ENCODE assay signal across 32 cellular contexts in genomic region chr17:47929218-47930000, GRCh38. TPM values are rescaled to one million over a fixed set of nuclear protein-coding genes. Genes with fewer than 3 reads are reported as not detected.
DNase-seq lines count a peak whose midpoint lies in the region; ATAC-seq, FAIRE-seq and TF ChIP-seq lines count a peak whose summit lies in the region.
"Had no signal": no experiment of that assay in that cellular context is flagged by ENCODE, and none has a peak within 500 bp of the region (broad histone marks: within the 10 kb centered on the region; RNA-seq: fewer than 3 reads in every experiment).

No MANE protein-coding gene starts in this region.

- TF ChIP-seq POLR2A in HepG2 (IDR thresholded peaks at IDR 0.05; ENCODE audit: insufficient read depth in 1 of 2, low read depth in 2 of 2, low read length in 2 of 2), result no peak
- TF ChIP-seq POLR2A in right lobe of liver (IDR thresholded peaks at IDR 0.05), result no peak
- no peak for TF ChIP-seq POLR2A in testis (IDR thresholded peaks at IDR 0.05)
- TF ChIP-seq POLR2A in Peyer's patch (IDR thresholded peaks at IDR 0.05), result no peak

- H3K9ac ChIP-seq in HepG2 (ENCODE audit: insufficient read depth, low read depth, low read length), result no peak overlapping the region

- BruUV-seq in HepG2 (replicated peaks; lab: Mats Ljungman, UMichigan), result no TSS peak

- no peak overlapping the region for H2AFZ ChIP-seq in HepG2 (ENCODE audit: low read length)

- peaks cover 7% of the 10 kb centered on the region for H3K27me3 Mint-ChIP-seq in glutamatergic neuron (ENCODE audit: unreplicated experiment)
- no peaks in the 10 kb centered on the region for H3K27me3 Mint-ChIP-seq in neural crest cell (ENCODE audit: low read depth)
- H3K27me3 Mint-ChIP-seq: CD4-positive, CD25-positive, alpha-beta regulatory T cell; stimulated activated naive CD8-positive, alpha-beta T cell treated with anti-CD3 and anti-CD28 coated beads, Interleukin-15, amount 100 ng/mL, for 72 hours had no signal

- peak overlapping the region; percentile 18 for H3K27ac Mint-ChIP-seq in glutamatergic neuron (ENCODE audit: unreplicated experiment)
- H3K27ac Mint-ChIP-seq in neural crest cell (ENCODE audit: unreplicated experiment), result peak overlapping the region; percentile 46
- H3K27ac Mint-ChIP-seq: activated CD8-positive, alpha-beta T cell treated with anti-CD3 and anti-CD28 coated beads, Interleukin-2, amount 10 ng/mL, durations not matched to agents 7 days and 5 days; activated T-helper 2 cell treated with anti-CD3 and anti-CD28 coated beads, Interferon-gamma antibody, Interleukin-2, Interleukin-4, amounts not matched to agents 10 μg/mL and 5 μg/mL and 100 μg/mL, durations not matched to agents 14 hours and 24 hours and 36 hours; nephron had no signal

- H3K79me2 ChIP-seq in HepG2 (ENCODE audit: insufficient read depth, low read length), result no peaks in the 10 kb centered on the region

- in situ Hi-C loops in HepG2 (cut with HindIII; ENCODE audit: extremely low pct_ligation_motif_present, low pct_unique_long_range_greater_than_20kb), result no loop called here

- H3K4me1 ChIP-seq in HepG2 (ENCODE audit: insufficient read depth, low read length) (peaks cover 36% of the 10 kb centered on the region), right lobe of liver (peaks cover 0 to 17% (median 0%) of the 10 kb centered on the region in 4 donors), testis (peaks cover 8% of the 10 kb centered on the region), Peyer's patch (no peaks in the 10 kb centered on the region)
- H3K4me1 ChIP-seq: pancreas, transverse colon had no signal

- no peak overlapping the region for H3K4me2 ChIP-seq in HepG2 (ENCODE audit: low read depth, low read length)
- H3K4me2 ChIP-seq: A549 had no signal

- H3K4me3 Mint-ChIP-seq in glutamatergic neuron (ENCODE audit: unreplicated experiment) (no peak overlapping the region), neural crest cell (no peak overlapping the region)
- H3K4me3 Mint-ChIP-seq: activated CD8-positive, alpha-beta T cell treated with anti-CD3 and anti-CD28 coated beads, Interleukin-2, amount 10 ng/mL, durations not matched to agents 7 days and 5 days; CD4-positive, CD25-positive, alpha-beta regulatory T cell; nephron; stimulated activated naive CD8-positive, alpha-beta T cell treated with anti-CD3 and anti-CD28 coated beads, Interleukin-15, amount 100 ng/mL, for 72 hours had no signal

- CTCF ChIA-PET in HepG2 (lab: Yijun Ruan, JAX; ENCODE audit: low intra/inter-chr PET ratio, low total read pairs), result no interaction called here

- no peaks in the 10 kb centered on the region for H3K9me3 ChIP-seq in HepG2 (ENCODE audit: low read length)
- no peaks in the 10 kb centered on the region for H3K9me3 ChIP-seq in right lobe of liver
- no peaks in the 10 kb centered on the region for H3K9me3 ChIP-seq in testis
- no peaks in the 10 kb centered on the region for H3K9me3 ChIP-seq in Peyer's patch
- H3K9me3 ChIP-seq: A549, MG63, pancreas, transverse colon had no signal

- H3K36me3 Mint-ChIP-seq in glutamatergic neuron (ENCODE audit: unreplicated experiment) (peaks cover 5% of the 10 kb centered on the region), neural crest cell (ENCODE audit: low read depth) (peaks cover 12% of the 10 kb centered on the region)

- TF ChIP-seq EP300 in HepG2 (IDR thresholded peaks at IDR 0.05; ENCODE audit: low read depth in 2 of 2, low read length in 2 of 2) (no peak), HepG2 (CRISPR knock-in tag; IDR thresholded peaks at IDR 0.05; ENCODE audit: borderline replicate concordance) (no peak)

- TF ChIP-seq RAD21 in HepG2 (CRISPR knock-in tag; IDR thresholded peaks at IDR 0.05), result no peak

- H3K4me1 Mint-ChIP-seq in glutamatergic neuron (ENCODE audit: low read depth, unreplicated experiment) (peaks cover 13% of the 10 kb centered on the region), neural crest cell (peaks cover 13% of the 10 kb centered on the region)
- H3K4me1 Mint-ChIP-seq: nephron; stimulated activated naive CD8-positive, alpha-beta T cell treated with anti-CD3 and anti-CD28 coated beads, Interleukin-15, amount 100 ng/mL, for 72 hours had no signal

- no peaks in the 10 kb centered on the region for H4K20me1 ChIP-seq in HepG2 (ENCODE audit: insufficient read depth, low read length)

- ATAC-seq in HepG2 (no peak), right lobe of liver (no peak)
- ATAC-seq: activated CD8-positive, alpha-beta T cell treated with anti-CD3 and anti-CD28 coated beads, Interleukin-2, amount 10 ng/mL, durations not matched to agents 7 days and 5 days; stimulated activated naive CD8-positive, alpha-beta T cell treated with anti-CD3 and anti-CD28 coated beads, Interleukin-15, amount 100 ng/mL, for 72 hours had no signal

- 91% methylated on average over 10 of the region's 10 CpGs for WGBS in HepG2 (ENCODE audit: low lambda C conversion rate)
- 83% methylated on average over 4 of the region's 10 CpGs for WGBS in right lobe of liver (ENCODE audit: insufficient coverage, low coverage, low lambda C conversion rate, missing lambda C conversion rate)
- 43 to 51% methylated on average over 10 of the region's 10 CpGs for WGBS in testis, 2 donors

- H3K9me3 Mint-ChIP-seq in glutamatergic neuron (ENCODE audit: unreplicated experiment) (peaks cover 1% of the 10 kb centered on the region), neural crest cell (no peaks in the 10 kb centered on the region)
- H3K9me3 Mint-ChIP-seq: activated T-helper 2 cell treated with anti-CD3 and anti-CD28 coated beads, Interferon-gamma antibody, Interleukin-2, Interleukin-4, amounts not matched to agents 10 μg/mL and 5 μg/mL and 100 μg/mL, durations not matched to agents 14 hours and 24 hours and 36 hours; CD4-positive, CD25-positive, alpha-beta regulatory T cell; nephron; stimulated activated naive CD8-positive, alpha-beta T cell treated with anti-CD3 and anti-CD28 coated beads, Interleukin-15, amount 100 ng/mL, for 72 hours had no signal

- H3K4me3 ChIP-seq in HepG2 (replicated peaks in 1 of 3; ENCODE audit: insufficient read depth in 1 of 3, low read depth in 2 of 3, low read length in 3 of 3) (no peak overlapping the region), right lobe of liver (no peak overlapping the region), testis (no peak overlapping the region), Peyer's patch (no peak overlapping the region)
- H3K4me3 ChIP-seq: A549, MG63, pancreas, transverse colon had no signal

- peaks cover 7 to 16% of the 10 kb centered on the region in 2 experiments; a peak in 4 of 5 replicates for H3K36me3 ChIP-seq in HepG2 (replicated peaks in 1 of 2; ENCODE audit: control insufficient read depth in 1 of 2, insufficient read depth in 2 of 2, low read length in 2 of 2)
- H3K36me3 ChIP-seq in right lobe of liver, result peaks cover 0 to 14% (median 4%) of the 10 kb centered on the region in 4 donors
- no peaks in the 10 kb centered on the region for H3K36me3 ChIP-seq in testis (ENCODE audit: low read depth, missing control alignments)
- H3K36me3 ChIP-seq in Peyer's patch, result peaks cover 0 to 60% (median 0%) of the 10 kb centered on the region in 3 donors
- H3K36me3 ChIP-seq: brain microvascular endothelial cell had no signal

- intact Hi-C loops in HepG2 (cut with micrococcal nuclease; ENCODE audit: unreplicated experiment) (no loop called here), right lobe of liver (cut with DNase I) (no loop called here), testis (cut with DNase I; ENCODE audit: low total_unique reads) (no loop called here)

- TF ChIP-seq CTCF in HepG2 (CRISPR knock-in tag; IDR thresholded peaks at IDR 0.05) (no peak), right lobe of liver (IDR thresholded peaks at IDR 0.05) (no peak), glutamatergic neuron (IDR thresholded peaks at IDR 0.05; ENCODE audit: partially characterized antibody, unreplicated experiment) (no peak), neural crest cell (conservative IDR thresholded peaks at IDR 0.05) (no peak), testis (IDR thresholded peaks at IDR 0.05) (no peak), Peyer's patch (IDR thresholded peaks at IDR 0.05) (no peak)

- no peak for DNase-seq in HepG2 (ENCODE audit: low spot score)
- no peak for DNase-seq in right lobe of liver
- no peak for DNase-seq in glutamatergic neuron
- DNase-seq in neural crest cell (ENCODE audit: low read depth, low spot score), result no peak
- DNase-seq in testis, result peak; percentile 46
- no peak for DNase-seq in Peyer's patch
- DNase-seq in NCI-H1092 (lab: John Stamatoyannopoulos, UW), result no peak
- DNase-seq in COLO668 (lab: John Stamatoyannopoulos, UW; ENCODE audit: unreplicated experiment), result no peak
- DNase-seq: activated CD4-positive, alpha-beta T cell treated with anti-CD3 and anti-CD28 coated beads for 4 hours; activated CD8-positive, alpha-beta T cell treated with anti-CD3 and anti-CD28 coated beads, Interleukin-2, amount 10 ng/mL, durations not matched to agents 7 days and 5 days; activated naive CD4-positive, alpha-beta T cell treated with anti-CD3 and anti-CD28 coated beads, Interleukin-2, amount 50 U/mL, for 16 hours; brain microvascular endothelial cell; CD4-positive, CD25-positive, alpha-beta regulatory T cell; effector CD4-positive, alpha-beta T cell; H7; KG1; mammary epithelial cell; MG63; NCI-H1105 treated with DMSO at 0.1 percent for 48 hours; NCI-H1930; NCI-H524; NK-92 treated with Interleukin-12 subunit alpha and Interleukin-12 subunit beta, amount 100 ng/mL, for 24 hours; pancreas; retina; SHP77; stimulated activated CD4-positive, alpha-beta T cell treated with anti-CD3 and anti-CD28 coated beads, Interleukin-12 subunit alpha, Interleukin-12 subunit beta, amount 100 ng/mL, for 4 hours; stimulated activated CD4-positive, alpha-beta T cell treated with anti-CD3 and anti-CD28 coated beads, Interleukin-2, amount 100 ng/mL, for 48 hours; stimulated activated naive CD8-positive, alpha-beta T cell treated with anti-CD3 and anti-CD28 coated beads, Interleukin-15, amount 100 ng/mL, for 72 hours; transverse colon had no signal

- H3K27me3 ChIP-seq in HepG2 (ENCODE audit: control insufficient read depth in 1 of 2, insufficient read depth in 2 of 2, low read length in 2 of 2), result no peaks in the 10 kb centered on the region
- H3K27me3 ChIP-seq in right lobe of liver, result no peaks in the 10 kb centered on the region
- no peaks in the 10 kb centered on the region for H3K27me3 ChIP-seq in testis
- no peaks in the 10 kb centered on the region for H3K27me3 ChIP-seq in Peyer's patch
- H3K27me3 ChIP-seq: brain microvascular endothelial cell, MG63, pancreas, transverse colon had no signal

- FAIRE-seq in HepG2 (lab: Jason Lieb, UNC), result no peak
- FAIRE-seq: A549, pancreas had no signal

- POLR2A ChIA-PET in HepG2 (lab: Yijun Ruan, JAX), result interaction anchor here (1.1 to 2.6 kb wide), 4 partner anchors 12 to 41 kb away, joined by 3 to 17 read pairs (median 8); partner anchors contain the start of genes CDK5RAP3 and PNPO

- H3K27ac ChIP-seq in HepG2 (ENCODE audit: extremely low read length, insufficient read depth, low read length) (no peak overlapping the region), right lobe of liver (no peak overlapping the region), testis (no peak overlapping the region), Peyer's patch (no peak overlapping the region)
- H3K27ac ChIP-seq: brain microvascular endothelial cell, pancreas had no signal

RNA-seq across cellular contexts. Expression of gene PNPO, which starts 12.0 kb away (rescaled TPM):
- total RNA-seq in HepG2 (2016; rRNA removed; fragmentation: Illumina TruSeq; extraction: Trizol) (63.3 and 110 TPM in 2 replicates), right lobe of liver (100 to 1,000 TPM in 5 of 6 experiments, 10 to 100 TPM in 1; 85.0 to 151 (median 124) TPM), glutamatergic neuron (ENCODE audit: unreplicated experiment) (6.0 TPM), neural crest cell (7.1 and 7.5 TPM in 2 replicates), testis (10 to 100 TPM; 37.5 to 41.7 TPM), Peyer's patch (100 to 1,000 TPM in 1 of 4 donors, 10 to 100 TPM in 3; 23.9 to 103 (median 64.6) TPM)
- total RNA-seq in HepG2 (2016; cell fraction: cytosol; rRNA removed; fragmentation: Illumina TruSeq; extraction: Trizol; ENCODE audit: low read depth), result 8.6 and 9.4 TPM in 2 replicates
- 66.0 and 103 TPM in 2 replicates for total RNA-seq in HepG2 (2016; cell fraction: insoluble cytoplasmic fraction; rRNA removed; fragmentation: Illumina TruSeq; extraction: Trizol)
- 30.0 and 31.1 TPM in 2 replicates for total RNA-seq in HepG2 (2016; cell fraction: membrane; rRNA removed; fragmentation: Illumina TruSeq; extraction: Trizol)
- 31.0 and 31.3 TPM in 2 replicates for total RNA-seq in HepG2 (2016; cell fraction: nucleus; rRNA removed; fragmentation: Illumina TruSeq; extraction: Trizol)
- polyA plus RNA-seq in HepG2 (2011; rRNA removed) (47.9 and 48.1 TPM in 2 replicates), testis (ENCODE audit: insufficient read depth, low read depth, low replicate concordance) (21.3 TPM)
- polyA plus RNA-seq in HepG2 (2011; cell fraction: cytosol; rRNA removed), result 42.3 and 49.3 TPM in 2 replicates
- 24.7 and 35.1 TPM in 2 replicates for polyA plus RNA-seq in HepG2 (2011; cell fraction: nucleus; rRNA removed)
- polyA plus RNA-seq in HepG2 (2012), result 19.7 and 25.0 TPM in 2 replicates
- 4.4 and 5.2 TPM in 2 replicates for polyA plus RNA-seq in HepG2 (2016; cell fraction: cytosol; fragmentation: Illumina TruSeq; extraction: Trizol; ENCODE audit: low read depth)
- polyA plus RNA-seq in HepG2 (2016; cell fraction: insoluble cytoplasmic fraction; fragmentation: Illumina TruSeq; extraction: Trizol; ENCODE audit: low read depth), result 60.3 and 63.0 TPM in 2 replicates
- 18.9 and 19.7 TPM in 2 replicates for polyA plus RNA-seq in HepG2 (2016; cell fraction: membrane; fragmentation: Illumina TruSeq; extraction: Trizol; ENCODE audit: low read depth)
- polyA plus RNA-seq in HepG2 (2016; cell fraction: nucleus; fragmentation: Illumina TruSeq; extraction: Trizol; ENCODE audit: insufficient read depth, low read depth), result 38.2 and 38.8 TPM in 2 replicates
- 64.3 and 90.4 TPM in 2 replicates for polyA minus RNA-seq in HepG2 (2011; rRNA and poly(A)+ RNA removed; ENCODE audit: low replicate concordance)
- polyA minus RNA-seq in HepG2 (2011; cell fraction: cytosol; rRNA and poly(A)+ RNA removed), result 33.1 and 41.3 TPM in 2 replicates
- polyA minus RNA-seq in HepG2 (2011; cell fraction: nucleus; rRNA and poly(A)+ RNA removed), result 24.2 and 35.4 TPM in 2 replicates

RNA-seq across cellular contexts. Expression of gene PRR15L, which starts 28.3 kb away (rescaled TPM):
- 2.0 and 2.4 TPM in 2 replicates for total RNA-seq in HepG2 (2016; rRNA removed; fragmentation: Illumina TruSeq; extraction: Trizol)
- 0.40 and 0.62 TPM in 2 replicates for total RNA-seq in HepG2 (2016; cell fraction: cytosol; rRNA removed; fragmentation: Illumina TruSeq; extraction: Trizol; ENCODE audit: low read depth)
- 1.9 and 2.5 TPM in 2 replicates for total RNA-seq in HepG2 (2016; cell fraction: insoluble cytoplasmic fraction; rRNA removed; fragmentation: Illumina TruSeq; extraction: Trizol)
- 0.93 and 1.0 TPM in 2 replicates for total RNA-seq in HepG2 (2016; cell fraction: membrane; rRNA removed; fragmentation: Illumina TruSeq; extraction: Trizol)
- 0.65 and 0.88 TPM in 2 replicates for total RNA-seq in HepG2 (2016; cell fraction: nucleus; rRNA removed; fragmentation: Illumina TruSeq; extraction: Trizol)
- 0.44 and 0.47 TPM in 2 replicates for polyA plus RNA-seq in HepG2 (2011; rRNA removed)
- 0.64 and 0.77 TPM in 2 replicates for polyA plus RNA-seq in HepG2 (2011; cell fraction: cytosol; rRNA removed)
- 0.37 and 0.81 TPM in 2 replicates for polyA plus RNA-seq in HepG2 (2011; cell fraction: nucleus; rRNA removed)
- 0.49 and 0.95 TPM in 2 replicates for polyA plus RNA-seq in HepG2 (2012)
- 0.11 and 0.28 TPM in 2 replicates for polyA plus RNA-seq in HepG2 (2016; cell fraction: cytosol; fragmentation: Illumina TruSeq; extraction: Trizol; ENCODE audit: low read depth)
- 2.2 TPM in 2 replicates for polyA plus RNA-seq in HepG2 (2016; cell fraction: insoluble cytoplasmic fraction; fragmentation: Illumina TruSeq; extraction: Trizol; ENCODE audit: low read depth)
- 0.43 and 0.52 TPM in 2 replicates for polyA plus RNA-seq in HepG2 (2016; cell fraction: membrane; fragmentation: Illumina TruSeq; extraction: Trizol; ENCODE audit: low read depth)
- polyA plus RNA-seq in HepG2 (2016; cell fraction: nucleus; fragmentation: Illumina TruSeq; extraction: Trizol; ENCODE audit: insufficient read depth, low read depth), result 1.1 and 1.2 TPM in 2 replicates
- 1.4 TPM in 1 of 2 replicates, not detected in the other for polyA minus RNA-seq in HepG2 (2011; rRNA and poly(A)+ RNA removed; ENCODE audit: low replicate concordance)
- 0.40 and 0.44 TPM in 2 replicates for polyA minus RNA-seq in HepG2 (2011; cell fraction: cytosol; rRNA and poly(A)+ RNA removed)
- polyA minus RNA-seq in HepG2 (2011; cell fraction: nucleus; rRNA and poly(A)+ RNA removed), result 0.62 TPM in 1 of 2 replicates, not detected in the other
- 1 to 10 TPM in 1 of 6 experiments, under 1 TPM in 5; 0.19 to 1.1 (median 0.47) TPM for total RNA-seq in right lobe of liver
- total RNA-seq in glutamatergic neuron (ENCODE audit: unreplicated experiment), result not detected
- total RNA-seq in neural crest cell, result not detected in 2 replicates
- total RNA-seq in testis, result 1 to 10 TPM in 1 of 2 donors, under 1 TPM in 1; 0.55 to 2.5 TPM
- 6.2 TPM for polyA plus RNA-seq in testis (ENCODE audit: insufficient read depth, low read depth, low replicate concordance)
- 100 to 1,000 TPM in 3 of 4 donors, 10 to 100 TPM in 1; 88.3 to 358 (median 288) TPM for total RNA-seq in Peyer's patch
- total RNA-seq: activated CD8-positive, alpha-beta T cell treated with anti-CD3 and anti-CD28 coated beads, Interleukin-2, amount 10 ng/mL, durations not matched to agents 7 days and 5 days; activated T-helper 2 cell treated with anti-CD3 and anti-CD28 coated beads, Interferon-gamma antibody, Interleukin-2, Interleukin-4, amounts not matched to agents 10 μg/mL and 5 μg/mL and 100 μg/mL, durations not matched to agents 14 hours and 24 hours and 36 hours; CD4-positive, CD25-positive, alpha-beta regulatory T cell had no signal

RNA-seq across cellular contexts. Expression of gene SP2, which starts 33.4 kb away (rescaled TPM):
- total RNA-seq in HepG2 (2016; rRNA removed; fragmentation: Illumina TruSeq; extraction: Trizol) (1.4 and 1.5 TPM in 2 replicates), right lobe of liver (1 to 10 TPM; 3.1 to 7.9 (median 5.5) TPM), glutamatergic neuron (ENCODE audit: unreplicated experiment) (17.8 TPM), neural crest cell (22.4 and 23.2 TPM in 2 replicates), testis (10 to 100 TPM; 18.9 to 23.5 TPM), Peyer's patch (10 to 100 TPM in 3 of 4 donors, 1 to 10 TPM in 1; 8.6 to 29.7 (median 16.6) TPM)
- 0.44 and 0.71 TPM in 2 replicates for total RNA-seq in HepG2 (2016; cell fraction: cytosol; rRNA removed; fragmentation: Illumina TruSeq; extraction: Trizol; ENCODE audit: low read depth)
- total RNA-seq in HepG2 (2016; cell fraction: insoluble cytoplasmic fraction; rRNA removed; fragmentation: Illumina TruSeq; extraction: Trizol), result 1.1 and 1.3 TPM in 2 replicates
- 2.2 and 2.7 TPM in 2 replicates for total RNA-seq in HepG2 (2016; cell fraction: membrane; rRNA removed; fragmentation: Illumina TruSeq; extraction: Trizol)
- 1.6 and 2.4 TPM in 2 replicates for total RNA-seq in HepG2 (2016; cell fraction: nucleus; rRNA removed; fragmentation: Illumina TruSeq; extraction: Trizol)
- polyA plus RNA-seq in HepG2 (2011; rRNA removed) (4.2 and 4.8 TPM in 2 replicates), testis (ENCODE audit: insufficient read depth, low read depth, low replicate concordance) (35.0 TPM)
- 1.9 and 2.3 TPM in 2 replicates for polyA plus RNA-seq in HepG2 (2011; cell fraction: cytosol; rRNA removed)
- polyA plus RNA-seq in HepG2 (2011; cell fraction: nucleus; rRNA removed), result 13.9 and 14.8 TPM in 2 replicates
- 10.5 and 11.9 TPM in 2 replicates for polyA plus RNA-seq in HepG2 (2012)
- 1.5 and 1.9 TPM in 2 replicates for polyA plus RNA-seq in HepG2 (2016; cell fraction: cytosol; fragmentation: Illumina TruSeq; extraction: Trizol; ENCODE audit: low read depth)
- 6.9 and 11.6 TPM in 2 replicates for polyA plus RNA-seq in HepG2 (2016; cell fraction: insoluble cytoplasmic fraction; fragmentation: Illumina TruSeq; extraction: Trizol; ENCODE audit: low read depth)
- 4.2 and 5.0 TPM in 2 replicates for polyA plus RNA-seq in HepG2 (2016; cell fraction: membrane; fragmentation: Illumina TruSeq; extraction: Trizol; ENCODE audit: low read depth)
- 12.2 and 15.0 TPM in 2 replicates for polyA plus RNA-seq in HepG2 (2016; cell fraction: nucleus; fragmentation: Illumina TruSeq; extraction: Trizol; ENCODE audit: insufficient read depth, low read depth)
- polyA minus RNA-seq in HepG2 (2011; rRNA and poly(A)+ RNA removed; ENCODE audit: low replicate concordance), result 4.3 and 7.9 TPM in 2 replicates
- polyA minus RNA-seq in HepG2 (2011; cell fraction: cytosol; rRNA and poly(A)+ RNA removed), result 2.9 and 5.7 TPM in 2 replicates
- polyA minus RNA-seq in HepG2 (2011; cell fraction: nucleus; rRNA and poly(A)+ RNA removed), result 3.1 and 3.5 TPM in 2 replicates

RNA-seq across cellular contexts. Expression of gene CDK5RAP3, which starts 41.5 kb away (rescaled TPM):
- 86.8 and 128 TPM in 2 replicates for total RNA-seq in HepG2 (2016; rRNA removed; fragmentation: Illumina TruSeq; extraction: Trizol)
- total RNA-seq in HepG2 (2016; cell fraction: cytosol; rRNA removed; fragmentation: Illumina TruSeq; extraction: Trizol; ENCODE audit: low read depth), result 13.1 and 20.6 TPM in 2 replicates
- total RNA-seq in HepG2 (2016; cell fraction: insoluble cytoplasmic fraction; rRNA removed; fragmentation: Illumina TruSeq; extraction: Trizol), result 90.9 and 132 TPM in 2 replicates
- 26.2 and 30.9 TPM in 2 replicates for total RNA-seq in HepG2 (2016; cell fraction: membrane; rRNA removed; fragmentation: Illumina TruSeq; extraction: Trizol)
- 159 and 187 TPM in 2 replicates for total RNA-seq in HepG2 (2016; cell fraction: nucleus; rRNA removed; fragmentation: Illumina TruSeq; extraction: Trizol)
- 154 and 183 TPM in 2 replicates for polyA plus RNA-seq in HepG2 (2011; rRNA removed)
- 59.3 and 67.0 TPM in 2 replicates for polyA plus RNA-seq in HepG2 (2011; cell fraction: cytosol; rRNA removed)
- 2,013 and 2,090 TPM in 2 replicates for polyA plus RNA-seq in HepG2 (2011; cell fraction: nucleus; rRNA removed)
- polyA plus RNA-seq in HepG2 (2012), result 136 and 152 TPM in 2 replicates
- 10.8 and 13.3 TPM in 2 replicates for polyA plus RNA-seq in HepG2 (2016; cell fraction: cytosol; fragmentation: Illumina TruSeq; extraction: Trizol; ENCODE audit: low read depth)
- polyA plus RNA-seq in HepG2 (2016; cell fraction: insoluble cytoplasmic fraction; fragmentation: Illumina TruSeq; extraction: Trizol; ENCODE audit: low read depth), result 72.7 and 80.7 TPM in 2 replicates
- 16.6 and 19.4 TPM in 2 replicates for polyA plus RNA-seq in HepG2 (2016; cell fraction: membrane; fragmentation: Illumina TruSeq; extraction: Trizol; ENCODE audit: low read depth)
- polyA plus RNA-seq in HepG2 (2016; cell fraction: nucleus; fragmentation: Illumina TruSeq; extraction: Trizol; ENCODE audit: insufficient read depth, low read depth), result 373 and 385 TPM in 2 replicates
- 116 and 143 TPM in 2 replicates for polyA minus RNA-seq in HepG2 (2011; rRNA and poly(A)+ RNA removed; ENCODE audit: low replicate concordance)
- 25.7 and 29.3 TPM in 2 replicates for polyA minus RNA-seq in HepG2 (2011; cell fraction: cytosol; rRNA and poly(A)+ RNA removed)
- 252 and 268 TPM in 2 replicates for polyA minus RNA-seq in HepG2 (2011; cell fraction: nucleus; rRNA and poly(A)+ RNA removed)
- total RNA-seq in right lobe of liver, result 100 to 1,000 TPM in 3 of 6 experiments, 10 to 100 TPM in 3; 47.3 to 119 (median 99.7) TPM
- total RNA-seq in glutamatergic neuron (ENCODE audit: unreplicated experiment), result 196 TPM
- total RNA-seq in neural crest cell, result 285 and 301 TPM in 2 replicates
- 100 to 1,000 TPM; 221 to 281 TPM for total RNA-seq in testis
- 192 TPM for polyA plus RNA-seq in testis (ENCODE audit: insufficient read depth, low read depth, low replicate concordance)
- 1,000 to 10,000 TPM in 1 of 4 donors, 100 to 1,000 TPM in 3; 198 to 1,062 (median 553) TPM for total RNA-seq in Peyer's patch

Comparison
In these comparisons a context has a peak if more than half of its experiments do, and no peak if none do; other contexts are left out.
1. RNA of gene PRR15L, which starts 28.3 kb away (total RNA-seq): 88.3 to 358 TPM in Peyer's patch; 0.55 to 2.5 TPM in testis, 0.40 to 2.5 TPM in HepG2, 0.19 to 1.1 TPM in right lobe of liver, not detected in glutamatergic neuron (single experiment) and not detected in neural crest cell; every median in the first group is over 10 times any median in the second.